Comparison of ENCODE assay signal across 1 cellular context in genomic region chr3:155805802-155806618, GRCh38.
TF ChIP-seq lines count a peak whose summit lies in the region.

Gene C3orf33, minus strand, starts transcription at chr3:155806278. Its CDS starts 26 bp downstream, at chr3:155806252.

TF ChIP-seq in HepG2, 621 proteins besides CTCF, POLR2A, EP300 and RAD21 (continued from another document and continues in another):
- peak; percentile 68; the same call in 1 of the 2 replicates for TF ChIP-seq SIN3A (IDR thresholded peaks at IDR 0.05; ENCODE audit: borderline replicate concordance, low read depth, low read length)
- TF ChIP-seq IRF9 (CRISPR knock-in tag; IDR thresholded peaks at IDR 0.05; ENCODE audit: borderline replicate concordance) = no peak
- no peak for TF ChIP-seq MED8 (CRISPR knock-in tag; IDR thresholded peaks at IDR 0.05; ENCODE audit: insufficient replicate concordance)
- TF ChIP-seq ELF1 (CRISPR knock-in tag; IDR thresholded peaks at IDR 0.05) = no peak
- peak; percentile 63 for TF ChIP-seq RBM39 (IDR thresholded peaks at IDR 0.05; ENCODE audit: low read depth, low read length, poor library complexity, severe bottlenecking)
- TF ChIP-seq DNMT3B (CRISPR knock-in tag; conservative IDR thresholded peaks at IDR 0.05) = no peak
- no peak for TF ChIP-seq ZNF383 (CRISPR knock-in tag; IDR thresholded peaks at IDR 0.05; ENCODE audit: borderline replicate concordance)
- TF ChIP-seq FOXK2 (IDR thresholded peaks at IDR 0.05) = no peak
- no peak for TF ChIP-seq MXD1 (CRISPR knock-in tag; IDR thresholded peaks at IDR 0.05)
- peak; percentile 58; the same call in 1 of the 2 replicates for TF ChIP-seq MAF1 (CRISPR knock-in tag; IDR thresholded peaks at IDR 0.05; ENCODE audit: borderline replicate concordance)
- no peak for TF ChIP-seq SRF (IDR thresholded peaks at IDR 0.05; ENCODE audit: low read depth, low read length)
- TF ChIP-seq ZFP36 (IDR thresholded peaks at IDR 0.05; ENCODE audit: borderline replicate concordance, low read depth, low read length, partially characterized antibody) = no peak
- TF ChIP-seq ZNF136 (CRISPR knock-in tag; IDR thresholded peaks at IDR 0.05; ENCODE audit: low read depth) = no peak
- no peak for TF ChIP-seq ZMAT5 (CRISPR knock-in tag; IDR thresholded peaks at IDR 0.05; ENCODE audit: borderline replicate concordance, low read depth)
- TF ChIP-seq DNMT1 (CRISPR knock-in tag; IDR thresholded peaks at IDR 0.05) = peak; percentile 90
- TF ChIP-seq ZNF143 (CRISPR knock-in tag; IDR thresholded peaks at IDR 0.05) = peak; percentile 30; the same call in 1 of the 2 replicates
- TF ChIP-seq NR2F1 (CRISPR knock-in tag; IDR thresholded peaks at IDR 0.05) = no peak
- TF ChIP-seq U2AF2 (IDR thresholded peaks at IDR 0.05; ENCODE audit: low read depth, low read length) = no peak
- peak; percentile 70 for TF ChIP-seq SP4 (CRISPR knock-in tag; IDR thresholded peaks at IDR 0.05)
- TF ChIP-seq ARID2 (CRISPR knock-in tag; IDR thresholded peaks at IDR 0.05; ENCODE audit: borderline replicate concordance) = no peak; the same call in 1 of the 2 replicates
- no peak for TF ChIP-seq ZNF646 (CRISPR knock-in tag; IDR thresholded peaks at IDR 0.05)
- TF ChIP-seq HNF1A (IDR thresholded peaks at IDR 0.05; ENCODE audit: low read depth) = no peak
- TF ChIP-seq HNF1A (CRISPR knock-in tag; IDR thresholded peaks at IDR 0.05; ENCODE audit: borderline replicate concordance) = no peak; the same call in 1 of the 2 replicates
- no peak for TF ChIP-seq HNRNPH1 (optimal IDR thresholded peaks at IDR 0.05; ENCODE audit: low read depth, low read length)
- TF ChIP-seq ZNF552 (CRISPR knock-in tag; IDR thresholded peaks at IDR 0.05; ENCODE audit: borderline replicate concordance) = no peak
- peak; percentile 74 for TF ChIP-seq ARID5B (CRISPR knock-in tag; IDR thresholded peaks at IDR 0.05)
- TF ChIP-seq RAD51 (IDR thresholded peaks at IDR 0.05; ENCODE audit: borderline replicate concordance) = no peak
- TF ChIP-seq TRIM24 (CRISPR knock-in tag; IDR thresholded peaks at IDR 0.05) = no peak
- no peak for TF ChIP-seq FOXP4 (CRISPR knock-in tag; IDR thresholded peaks at IDR 0.05)
- no peak for TF ChIP-seq TCF7 (IDR thresholded peaks at IDR 0.05; ENCODE audit: low read depth)
- TF ChIP-seq ZNF567 (CRISPR knock-in tag; IDR thresholded peaks at IDR 0.05; ENCODE audit: borderline replicate concordance) = no peak
- no peak for TF ChIP-seq ZBTB37 (CRISPR knock-in tag; IDR thresholded peaks at IDR 0.05)
- peak; percentile 39; the same call in 1 of the 2 replicates for TF ChIP-seq THRA (CRISPR knock-in tag; IDR thresholded peaks at IDR 0.05; ENCODE audit: borderline replicate concordance)
- TF ChIP-seq TP53 (CRISPR knock-in tag; conservative IDR thresholded peaks at IDR 0.05) = no peak
- TF ChIP-seq ZBTB25 (CRISPR knock-in tag; IDR thresholded peaks at IDR 0.05) = peak; percentile 43; the same call in 1 of the 2 replicates
